In the genomic region with DNA sequence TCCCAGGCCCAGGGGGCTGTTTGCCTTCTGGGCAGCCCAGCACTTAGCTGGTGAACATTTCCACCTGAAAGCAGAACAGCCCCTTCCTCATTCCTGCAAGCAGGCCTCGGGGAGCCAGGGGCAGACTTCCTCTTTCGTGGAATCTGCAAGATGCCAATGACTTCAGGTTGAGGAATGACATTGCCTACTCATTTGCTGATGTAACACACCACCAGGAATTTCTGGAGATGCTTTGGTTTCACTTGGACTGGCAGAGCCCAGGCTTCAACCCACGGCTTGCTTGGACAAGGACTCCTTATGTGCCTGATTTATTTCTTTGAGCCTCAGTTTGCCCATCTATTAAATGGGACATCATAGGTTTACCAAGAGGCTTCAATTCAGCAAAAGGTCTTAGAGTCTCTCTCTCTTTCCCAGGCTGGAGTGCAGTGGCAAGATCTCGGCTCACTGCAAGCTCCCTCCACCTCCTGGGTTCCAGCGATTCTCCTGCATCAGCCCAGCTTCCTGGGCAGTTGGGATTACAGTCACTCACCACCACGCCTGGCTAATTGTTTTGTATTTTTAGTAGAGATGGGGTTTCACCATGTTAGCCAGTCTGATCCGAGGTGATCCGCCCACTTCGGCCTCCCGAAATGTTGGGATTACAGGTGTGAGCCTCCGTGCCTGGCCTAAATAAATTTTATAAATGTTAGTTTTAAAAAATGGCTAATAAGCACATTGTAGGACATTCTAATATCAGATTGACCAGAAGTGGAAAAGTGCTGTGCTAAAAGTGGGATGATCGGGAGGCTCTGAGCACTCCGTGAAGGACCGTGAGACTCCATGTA, we compare ENCODE assay signal across 8 cellular contexts. TPM values are rescaled to one million over a fixed set of nuclear protein-coding genes. Genes with fewer than 3 reads are reported as not detected.
DNase-seq lines count a peak whose midpoint lies in the region; ATAC-seq and TF ChIP-seq lines count a peak whose summit lies in the region.

No MANE protein-coding gene starts in this region.

- H3K9me3 ChIP-seq in AG04450 (ENCODE audit: control insufficient read depth, insufficient read depth, low read length) (no peaks in the 10 kb centered on the region; the same call in 1 of the 2 replicates), lung (ENCODE audit: control insufficient read depth in 2 of 2, insufficient read depth in 1 of 2, low read length in 1 of 2) (no peaks in the 10 kb centered on the region)

- H3K4me1 ChIP-seq in lung (ENCODE audit: control insufficient read depth in 2 of 2, insufficient read depth in 2 of 2, low read length in 2 of 2): peaks cover 0 to 2% of the 10 kb centered on the region in 2 donors

- POLR2A ChIA-PET in AG04450 (lab: Yijun Ruan, JAX): interaction anchor here (0.7 to 1.6 kb wide), 4 partner anchors 70 to 1081 kb away, joined by 3 to 8 read pairs (median 3); a partner anchor contains a TSS

- H3K4me3 ChIP-seq in AG04450 (ENCODE audit: low read depth, low read length): no peak overlapping the region
- H3K4me3 ChIP-seq in lung: no peak overlapping the region

- WGBS in lung, 2 donors: 77 to 83% methylated on average over 14 of the region's 14 CpGs

- H3K27me3 ChIP-seq in AG04450 (ENCODE audit: control insufficient read depth, insufficient read depth, low read length) (no peaks in the 10 kb centered on the region), lung (ENCODE audit: control insufficient read depth, insufficient read depth) (no peaks in the 10 kb centered on the region)

- peak; percentile 14 for ATAC-seq in HG03280 (IDR thresholded peaks at IDR 0.05; ENCODE audit: unreplicated experiment)
- no peak for ATAC-seq in lung (ENCODE audit: insufficient read depth, low FRiP score)
- no peak for ATAC-seq in GM21515 (IDR thresholded peaks at IDR 0.05; ENCODE audit: unreplicated experiment)
- no peak for ATAC-seq in GM18517 (IDR thresholded peaks at IDR 0.05; ENCODE audit: unreplicated experiment)

- no peak for TF ChIP-seq CTCF in AG04450 (IDR thresholded peaks at IDR 0.05; ENCODE audit: low read depth, low read length)
- no peak for TF ChIP-seq CTCF in lung (IDR thresholded peaks at IDR 0.05; ENCODE audit: control extremely low read depth, extremely low read depth)

- DNase-seq in AG04450 (ENCODE audit: low read depth, low spot score) (peak; percentile 49), amniotic epithelial cell (ENCODE audit: low read depth) (peak; percentile 86), lung (ENCODE audit: low spot score) (no peak), NCI-H524 (lab: John Stamatoyannopoulos, UW) (no peak), NCI-H128 (lab: John Stamatoyannopoulos, UW; ENCODE audit: unreplicated experiment) (no peak)

- CTCF ChIA-PET in AG04450 (lab: Charles Lee): interaction anchor here (0.9 to 1.7 kb wide), 6 partner anchors 122 to 1258 kb away, joined by 3 to 10 read pairs (median 5); a partner anchor contains a TSS

- H3K27ac ChIP-seq in AG04450 (ENCODE audit: low read depth, low read length) (peak overlapping the region; percentile 91), lung (ENCODE audit: low read depth in 1 of 2, low read length in 1 of 2) (peak overlapping the region; percentile 34 to 84)

- H3K36me3 ChIP-seq in lung (ENCODE audit: control insufficient read depth in 2 of 2, insufficient read depth in 2 of 2, low read length in 2 of 2): peaks cover 0 to 6% of the 10 kb centered on the region in 2 donors

RNA-seq across cellular contexts. Expression of a gene that starts 0.9 kb away (rescaled TPM):
- polyA plus RNA-seq in AG04450 (2011; rRNA removed) (73.2 and 80.5 TPM in 2 replicates), lung (10 to 100 TPM; 14.5 to 21.2 TPM)
- 26.4 and 29.2 TPM in 2 replicates for polyA minus RNA-seq in AG04450 (2011; rRNA and poly(A)+ RNA removed)
- total RNA-seq in lung: 10 to 100 TPM; 29.2 to 33.1 TPM

Comparison
In these comparisons a context has a peak if more than half of its experiments do, and no peak if none do; other contexts are left out.
1. DNase-seq: peak in AG04450 (single experiment) and amniotic epithelial cell (single experiment); none in lung (single experiment), NCI-H524 (0 of 2) and NCI-H128 (single experiment).